ENCODE assay signal across 8 cellular contexts in the genomic region with DNA sequence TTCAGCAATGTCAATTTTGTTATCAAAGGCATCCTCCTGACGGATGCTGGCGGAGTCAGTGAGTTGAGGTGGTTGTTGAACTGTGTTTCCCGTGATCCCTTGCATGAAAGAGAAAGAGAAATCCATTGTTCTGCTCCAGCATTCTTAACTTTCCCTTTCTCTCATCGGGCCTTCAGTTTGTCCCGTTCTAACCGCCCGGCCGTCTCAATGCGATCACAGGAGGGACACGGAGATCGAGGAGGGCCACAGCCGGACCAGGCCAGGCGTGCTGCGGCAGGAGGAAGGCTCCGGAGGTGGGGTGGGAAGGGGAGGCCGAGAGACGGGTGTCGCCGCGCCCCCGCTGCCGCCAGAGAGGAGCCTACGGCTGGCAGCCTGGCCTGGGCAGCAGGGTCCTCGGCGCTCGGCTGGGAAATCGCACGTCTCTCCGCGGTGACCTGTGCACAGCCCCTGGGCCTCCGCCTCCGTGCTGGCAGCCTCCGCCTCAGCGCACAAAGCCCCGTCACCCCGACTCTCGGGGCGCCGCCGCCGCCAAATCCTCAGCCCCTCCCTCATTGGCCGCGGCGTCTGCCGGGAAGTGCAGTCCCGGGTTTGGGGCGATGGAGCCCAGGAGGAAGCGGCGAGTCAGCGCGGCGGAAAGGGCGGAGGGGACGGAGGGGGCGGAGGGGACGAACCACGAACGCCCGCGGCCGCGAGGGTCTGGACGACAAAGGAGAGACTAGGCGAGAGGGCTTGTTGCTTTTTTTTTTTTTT. TPM values are rescaled to one million over a fixed set of nuclear protein-coding genes. Genes with fewer than 3 reads are reported as not detected.
A peak's percentile ranks its signal among the peaks of the same experiment; 100 is the strongest.
DNase-seq lines count a peak whose midpoint lies in the region; ATAC-seq, FAIRE-seq and TF ChIP-seq lines count a peak whose summit lies in the region.

No MANE protein-coding gene starts in this region.

- H3K4me2 ChIP-seq in Karpas-422 (ENCODE audit: low read depth, low read length, poor library complexity, severe bottlenecking), result peak overlapping the region; percentile 69

- H3K4me1 ChIP-seq in Karpas-422 (ENCODE audit: low read length) (peaks cover 14% of the 10 kb centered on the region), kidney (ENCODE audit: control insufficient read depth in 1 of 2, insufficient read depth in 1 of 2, low read depth in 1 of 2, low read length in 2 of 2) (peaks cover 0 to 3% of the 10 kb centered on the region in 2 donors)

- DNase-seq in ACHN (peak; percentile 76), Karpas-422 (peak; percentile 87), cerebellar cortex (ENCODE audit: low spot score) (peak; percentile 80), kidney (peak; percentile 94), HEK293T (ENCODE audit: extremely low spot score) (no peak)
- DNase-seq in activated CD4-positive, alpha-beta T cell treated with anti-CD3 and anti-CD28 coated beads for 24 hours (ENCODE audit: low read depth in 2 of 2), result peak; percentile 60 to 67
- peak; percentile 50 to 66 (median 64) for DNase-seq in stimulated activated CD4-positive, alpha-beta T cell treated with anti-CD3 and anti-CD28 coated beads, Interleukin-12 subunit alpha, Interleukin-12 subunit beta, amount 100 ng/mL, for 48 hours (ENCODE audit: low read depth in 2 of 3, low spot score in 1 of 3)

- no peaks in the 10 kb centered on the region for H4K20me1 ChIP-seq in Karpas-422 (ENCODE audit: insufficient read depth, low read depth, low read length)

- TF ChIP-seq CTCF in kidney (IDR thresholded peaks at IDR 0.05; ENCODE audit: borderline replicate concordance, extremely low read depth, insufficient read depth), result no peak

- POLR2A ChIA-PET in HEK293T (lab: Yijun Ruan, JAX), result no interaction called here

- H3K4me3 ChIP-seq in Karpas-422 (ENCODE audit: low read length), result peak overlapping the region; percentile 68
- peak overlapping the region; percentile 73 to 79 for H3K4me3 ChIP-seq in kidney (ENCODE audit: low read length in 2 of 2)

- H3K36me3 ChIP-seq in Karpas-422 (ENCODE audit: insufficient read depth, low read length) (no peaks in the 10 kb centered on the region), kidney (ENCODE audit: control insufficient read depth in 1 of 2, insufficient read depth in 2 of 2, low read length in 2 of 2) (no peaks in the 10 kb centered on the region)

- intact Hi-C loops in kidney (cut with DNase I), result no loop called here

- H2AFZ ChIP-seq in Karpas-422 (ENCODE audit: low read length), result peak overlapping the region; percentile 77

- no peaks in the 10 kb centered on the region for H3K27me3 ChIP-seq in Karpas-422 (ENCODE audit: low read length)

- CTCF ChIA-PET in HEK293T (lab: Yijun Ruan, JAX), result no interaction called here

- H3K9me3 ChIP-seq in Karpas-422 (ENCODE audit: low read length) (no peaks in the 10 kb centered on the region), kidney (ENCODE audit: control insufficient read depth in 1 of 2, low read length in 2 of 2) (no peaks in the 10 kb centered on the region)

- FAIRE-seq in kidney (lab: Jason Lieb, UNC), result no peak

- H3K9ac ChIP-seq in Karpas-422 (ENCODE audit: low read length) (peak overlapping the region; percentile 73), kidney (ENCODE audit: low read length in 2 of 2) (peak overlapping the region; percentile 79 to 85)

- in situ Hi-C loops in ACHN (cut with HindIII; ENCODE audit: low pct_ligation_motif_present, low pct_unique_long_range_greater_than_20kb, low sequenced_read_pairs), result no loop called here

- H3K9me2 ChIP-seq in Karpas-422 (replicated peaks; ENCODE audit: insufficient read depth, low read length), result no peaks in the 10 kb centered on the region

- H3K79me2 ChIP-seq in Karpas-422 (ENCODE audit: low read length), result no peaks in the 10 kb centered on the region

- H3K27ac ChIP-seq in Karpas-422 (ENCODE audit: low read length) (no peak overlapping the region), kidney (ENCODE audit: low read depth in 2 of 2, low read length in 2 of 2) (peak overlapping the region; percentile 90)

- ATAC-seq in GM19035 (IDR thresholded peaks at IDR 0.05; ENCODE audit: unreplicated experiment), result peak; percentile 55

TF ChIP-seq in HEK293T, 16 proteins besides CTCF, POLR2A, EP300 and RAD21:
- TF ChIP-seq ZNF384 (IDR thresholded peaks at IDR 0.05), result no peak
- no peak for TF ChIP-seq LEF1 (IDR thresholded peaks at IDR 0.05; ENCODE audit: borderline replicate concordance)
- no peak for TF ChIP-seq HDGF (IDR thresholded peaks at IDR 0.05; ENCODE audit: borderline replicate concordance)
- no peak for TF ChIP-seq FOXM1 (IDR thresholded peaks at IDR 0.05; ENCODE audit: borderline replicate concordance)
TF ChIP-seq in HEK293T: peak in this region for 0.

RNA-seq across cellular contexts. Expression of a gene that starts 38.1 kb away (rescaled TPM):
- not detected in 2 replicates for total RNA-seq in Karpas-422 (2014; rRNA removed; shearing (Covaris generic); ENCODE audit: low replicate concordance)
- 0.09 TPM for total RNA-seq in kidney
- 15.1 TPM for polyA plus RNA-seq in kidney (ENCODE audit: insufficient read depth, low read depth, low replicate concordance)

RNA-seq across cellular contexts. Expression of a gene that starts 58.3 kb away (rescaled TPM):
- 7.9 and 9.5 TPM in 2 replicates for total RNA-seq in Karpas-422 (2014; rRNA removed; shearing (Covaris generic); ENCODE audit: low replicate concordance)
- 102 TPM for total RNA-seq in kidney
- 126 TPM for polyA plus RNA-seq in kidney (ENCODE audit: insufficient read depth, low read depth, low replicate concordance)

RNA-seq across cellular contexts. Expression of a gene that starts 58.8 kb away (rescaled TPM):
- not detected in 2 replicates for total RNA-seq in Karpas-422 (2014; rRNA removed; shearing (Covaris generic); ENCODE audit: low replicate concordance)
- 1.4 TPM for total RNA-seq in kidney
- polyA plus RNA-seq in kidney (ENCODE audit: insufficient read depth, low read depth, low replicate concordance), result not detected

RNA-seq across cellular contexts. Expression of a gene that starts 59.7 kb away (rescaled TPM):
- total RNA-seq in Karpas-422 (2014; rRNA removed; shearing (Covaris generic); ENCODE audit: low replicate concordance), result 1.1 TPM in 1 of 2 replicates, not detected in the other
- total RNA-seq in kidney, result not detected
- polyA plus RNA-seq in kidney (ENCODE audit: insufficient read depth, low read depth, low replicate concordance), result not detected
